1 cellular context compared by ENCODE assay signal in the genomic region with DNA sequence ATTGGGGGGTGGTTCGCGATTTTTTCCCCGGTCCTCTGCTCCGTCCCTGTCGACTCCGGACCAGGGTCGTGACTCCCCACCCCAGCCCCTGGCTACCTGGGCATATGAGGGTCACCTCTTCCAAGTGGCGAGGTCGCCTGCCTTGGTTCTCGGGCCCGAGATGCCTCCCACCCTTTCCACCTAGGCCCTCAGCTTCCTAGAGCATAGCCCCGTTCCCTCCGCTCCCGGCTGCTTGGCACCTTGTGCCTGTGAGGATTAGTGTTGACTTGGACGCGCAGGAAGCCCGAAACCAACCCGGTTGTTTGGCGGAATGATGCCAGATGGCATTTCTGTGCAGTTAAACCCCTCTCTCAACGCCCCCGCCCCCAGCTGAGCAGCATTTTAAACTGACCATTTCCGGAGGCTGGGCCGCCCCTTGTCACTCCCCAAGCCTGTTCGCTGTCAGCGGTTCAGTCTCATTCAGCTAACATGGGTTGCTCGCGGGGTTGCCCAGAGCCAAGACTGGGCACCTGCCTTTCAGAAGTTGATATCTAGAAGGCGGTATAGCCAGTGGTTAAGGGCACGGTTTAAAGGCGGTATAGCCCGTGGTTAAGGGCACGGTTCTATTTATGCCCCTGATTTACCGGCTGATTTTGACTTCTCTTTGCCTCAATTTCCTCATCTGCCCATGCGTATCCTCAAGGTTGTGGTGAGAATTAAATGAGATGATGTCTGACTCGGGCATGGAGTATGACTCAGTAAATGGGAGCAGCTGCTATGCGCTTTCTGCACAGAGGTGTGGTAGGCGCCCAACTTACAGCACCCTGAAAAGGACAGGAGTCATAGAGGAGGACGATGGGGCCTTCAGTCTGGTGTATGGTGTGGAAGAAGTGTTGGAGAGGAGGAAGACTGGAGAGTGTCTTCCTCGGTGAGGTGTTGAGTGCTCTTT.
TF ChIP-seq lines count a peak whose summit lies in the region.

No MANE protein-coding gene starts in this region.

TF ChIP-seq in H1, 55 proteins besides CTCF, POLR2A, EP300 and RAD21:
- TF ChIP-seq SIRT6 (IDR thresholded peaks at IDR 0.05; ENCODE audit: low read length) (no peak), HDAC6 (IDR thresholded peaks at IDR 0.05; ENCODE audit: low read depth, low read length) (no peak), RXRA (IDR thresholded peaks at IDR 0.05; ENCODE audit: insufficient read depth, low read depth, low read length) (no peak), SP4 (IDR thresholded peaks at IDR 0.05; ENCODE audit: low read length) (no peak), JUN (IDR thresholded peaks at IDR 0.05; ENCODE audit: low read depth, low read length) (no peak), ZNF274 (IDR thresholded peaks at IDR 0.05; ENCODE audit: borderline replicate concordance, extremely low read depth, low read length) (no peak), CEBPB (IDR thresholded peaks at IDR 0.05; ENCODE audit: low read depth, low read length) (no peak), TBP (IDR thresholded peaks at IDR 0.05; ENCODE audit: low read depth, low read length) (no peak), GTF2F1 (IDR thresholded peaks at IDR 0.05; ENCODE audit: borderline replicate concordance, low read depth, low read length) (no peak), HDAC2 (IDR thresholded peaks at IDR 0.05; ENCODE audit: borderline replicate concordance in 1 of 2, low read depth in 2 of 2, low read length in 2 of 2) (0 out of 4 replicates have a peak, but pooled peaks of 1 of the 2 experiments have one; percentile 26), SIN3A (conservative IDR thresholded peaks at IDR 0.05 in 1 of 2, IDR thresholded peaks at IDR 0.05 in 1 of 2; ENCODE audit: low read depth in 1 of 2, low read length in 2 of 2) (0 out of 4 replicates have a peak, but pooled peaks of 1 of the 2 experiments have one; percentile 69), RNF2 (IDR thresholded peaks at IDR 0.05; ENCODE audit: borderline replicate concordance, low read depth, low read length, missing control alignments, poor library complexity, severe bottlenecking) (no peak), SP2 (IDR thresholded peaks at IDR 0.05; ENCODE audit: low read length) (no peak), KDM4A (IDR thresholded peaks at IDR 0.05; ENCODE audit: low read depth, low read length, severe bottlenecking) (peak; percentile 44), MAFK (IDR thresholded peaks at IDR 0.05; ENCODE audit: low read depth, low read length) (no peak), TCF12 (IDR thresholded peaks at IDR 0.05; ENCODE audit: low read depth, low read length) (no peak)
- TF ChIP-seq, protein P1, sequence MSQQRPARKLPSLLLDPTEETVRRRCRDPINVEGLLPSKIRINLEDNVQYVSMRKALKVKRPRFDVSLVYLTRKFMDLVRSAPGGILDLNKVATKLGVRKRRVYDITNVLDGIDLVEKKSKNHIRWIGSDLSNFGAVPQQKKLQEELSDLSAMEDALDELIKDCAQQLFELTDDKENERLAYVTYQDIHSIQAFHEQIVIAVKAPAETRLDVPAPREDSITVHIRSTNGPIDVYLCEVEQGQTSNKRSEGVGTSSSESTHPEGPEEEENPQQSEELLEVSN (IDR thresholded peaks at IDR 0.05): no peak
